13 cellular contexts compared by ENCODE assay signal in genomic region chr10:126902157-126902556, GRCh38. TPM values are rescaled to one million over a fixed set of nuclear protein-coding genes. Genes with fewer than 3 reads are reported as not detected.
A peak's percentile ranks its signal among the peaks of the same experiment; 100 is the strongest.
DNase-seq lines count a peak whose midpoint lies in the region; ATAC-seq and TF ChIP-seq lines count a peak whose summit lies in the region.
"Had no signal": no experiment of that assay in that cellular context is flagged by ENCODE, and none has a peak within 500 bp of the region (broad histone marks: within the 10 kb centered on the region; RNA-seq: fewer than 3 reads in every experiment).

No MANE protein-coding gene starts in this region.

- H3K4me3 ChIP-seq in SJCRH30, result no peak overlapping the region
- no peak overlapping the region for H3K4me3 ChIP-seq in fibroblast of mammary gland (ENCODE audit: control insufficient read depth, low read depth, low read length)
- H3K4me3 ChIP-seq in smooth muscle cell, result no peak overlapping the region
- H3K4me3 ChIP-seq: SK-N-MC, upper lobe of left lung had no signal

- H4K20me1 ChIP-seq in smooth muscle cell (ENCODE audit: low read depth), result peaks cover 8% of the 10 kb centered on the region

- no peak overlapping the region for H3K27ac Mint-ChIP-seq in stimulated activated naive CD8-positive, alpha-beta T cell treated with anti-CD3 and anti-CD28 coated beads, Interleukin-15, amount 100 ng/mL, for 72 hours
- H3K27ac Mint-ChIP-seq: naive thymus-derived CD4-positive, alpha-beta T cell had no signal

- DNase-seq in DMS79 treated with DMSO at 0.1 percent for 48 hours (lab: John Stamatoyannopoulos, UW) (peak; percentile 26), DMS79 (lab: John Stamatoyannopoulos, UW) (no peak), SJCRH30 (peak; percentile 69 to 72), fibroblast of mammary gland (ENCODE audit: low read depth) (peak; percentile 80), smooth muscle cell (lab: John Stamatoyannopoulos, UW; ENCODE audit: unreplicated experiment) (no peak)
- DNase-seq in stimulated activated naive CD8-positive, alpha-beta T cell treated with anti-CD3 and anti-CD28 coated beads, Interleukin-15, amount 100 ng/mL, for 72 hours, result no peak
- DNase-seq in central memory CD4-positive, alpha-beta T cell, result no peak
- DNase-seq: naive thymus-derived CD4-positive, alpha-beta T cell; NCI-H146 had no signal

- WGBS in smooth muscle cell (ENCODE audit: low lambda C conversion rate), result 38% methylated on average over 3 of the region's 3 CpGs

- H3F3A ChIP-seq in smooth muscle cell (ENCODE audit: low read depth), result no peaks in the 10 kb centered on the region

- H3K27ac ChIP-seq in SJCRH30 (no peak overlapping the region), smooth muscle cell (ENCODE audit: low read depth) (no peak overlapping the region)
- H3K27ac ChIP-seq: SK-N-MC, upper lobe of left lung had no signal

- peaks cover 6% of the 10 kb centered on the region for H3K4me1 Mint-ChIP-seq in stimulated activated naive CD8-positive, alpha-beta T cell treated with anti-CD3 and anti-CD28 coated beads, Interleukin-15, amount 100 ng/mL, for 72 hours
- H3K4me1 Mint-ChIP-seq: central memory CD8-positive, alpha-beta T cell had no signal

- peaks cover 38% of the 10 kb centered on the region for H3K27me3 Mint-ChIP-seq in stimulated activated naive CD8-positive, alpha-beta T cell treated with anti-CD3 and anti-CD28 coated beads, Interleukin-15, amount 100 ng/mL, for 72 hours

- H3K9me3 ChIP-seq in SJCRH30 (replicated peaks) (peaks cover 8% of the 10 kb centered on the region), smooth muscle cell (replicated peaks; ENCODE audit: low read depth) (no peaks in the 10 kb centered on the region)

- H3K4me2 ChIP-seq in smooth muscle cell, result no peak overlapping the region

- no peak for ATAC-seq in stimulated activated naive CD8-positive, alpha-beta T cell treated with anti-CD3 and anti-CD28 coated beads, Interleukin-15, amount 100 ng/mL, for 72 hours
- ATAC-seq in HG02970 (IDR thresholded peaks at IDR 0.05; ENCODE audit: low FRiP score, unreplicated experiment), result no peak
- ATAC-seq: naive thymus-derived CD4-positive, alpha-beta T cell had no signal

- H2AFZ ChIP-seq in smooth muscle cell (ENCODE audit: low read depth), result no peak overlapping the region

- TF ChIP-seq CTCF in fibroblast of mammary gland (conservative IDR thresholded peaks at IDR 0.05; ENCODE audit: control insufficient read depth, insufficient read depth, low read depth, low read length) (peak; percentile 33), smooth muscle cell (IDR thresholded peaks at IDR 0.05; ENCODE audit: borderline replicate concordance, insufficient read depth, poor library complexity, severe bottlenecking) (peak; percentile 13)

- peaks cover 8% of the 10 kb centered on the region for H3K79me2 ChIP-seq in smooth muscle cell (ENCODE audit: low read depth)

- no peak overlapping the region for H3K4me3 Mint-ChIP-seq in stimulated activated naive CD8-positive, alpha-beta T cell treated with anti-CD3 and anti-CD28 coated beads, Interleukin-15, amount 100 ng/mL, for 72 hours
- H3K4me3 Mint-ChIP-seq: central memory CD8-positive, alpha-beta T cell; naive thymus-derived CD4-positive, alpha-beta T cell had no signal

- H3K27me3 ChIP-seq in SJCRH30 (no peaks in the 10 kb centered on the region), smooth muscle cell (ENCODE audit: low read depth) (no peaks in the 10 kb centered on the region)
- H3K27me3 ChIP-seq: upper lobe of left lung had no signal

- peaks cover 0 to 32% of the 10 kb centered on the region in 2 donors for H3K9me3 Mint-ChIP-seq in stimulated activated naive CD8-positive, alpha-beta T cell treated with anti-CD3 and anti-CD28 coated beads, Interleukin-15, amount 100 ng/mL, for 72 hours

- H3K36me3 ChIP-seq in SJCRH30 (no peaks in the 10 kb centered on the region), smooth muscle cell (ENCODE audit: low read depth) (no peaks in the 10 kb centered on the region)
- H3K36me3 ChIP-seq: upper lobe of left lung had no signal

- peaks cover 4% of the 10 kb centered on the region; the same call in 1 of the 2 replicates for H3K4me1 ChIP-seq in SJCRH30
- peaks cover 8% of the 10 kb centered on the region for H3K4me1 ChIP-seq in smooth muscle cell (ENCODE audit: low read depth)

- H3K9ac ChIP-seq in smooth muscle cell (ENCODE audit: low read depth), result no peak overlapping the region

RNA-seq across cellular contexts. Expression of gene DOCK1, which starts 3.1 kb away (rescaled TPM):
- total RNA-seq in SJCRH30 (2014; rRNA removed; shearing (Covaris generic)), result 49.7 and 53.8 TPM in 2 replicates
- 37.1 and 51.6 TPM in 2 replicates for total RNA-seq in smooth muscle cell
- polyA plus RNA-seq in smooth muscle cell, result 18.3 and 18.4 TPM in 2 replicates
- polyA plus RNA-seq: naive thymus-derived CD4-positive, alpha-beta T cell had no signal

Comparison
In these comparisons a context has a peak if more than half of its experiments do, and no peak if none do; other contexts are left out.
1. DNase-seq: peak in DMS79 treated with DMSO at 0.1 percent for 48 hours (single experiment), SJCRH30 (2 of 2) and fibroblast of mammary gland (single experiment); none in DMS79 (single experiment), smooth muscle cell (single experiment), stimulated activated naive CD8-positive, alpha-beta T cell treated with anti-CD3 and anti-CD28 coated beads, Interleukin-15, amount 100 ng/mL, for 72 hours (0 of 2) and central memory CD4-positive, alpha-beta T cell (single experiment).